ENCODE assay signal across 9 cellular contexts in the genomic region with DNA sequence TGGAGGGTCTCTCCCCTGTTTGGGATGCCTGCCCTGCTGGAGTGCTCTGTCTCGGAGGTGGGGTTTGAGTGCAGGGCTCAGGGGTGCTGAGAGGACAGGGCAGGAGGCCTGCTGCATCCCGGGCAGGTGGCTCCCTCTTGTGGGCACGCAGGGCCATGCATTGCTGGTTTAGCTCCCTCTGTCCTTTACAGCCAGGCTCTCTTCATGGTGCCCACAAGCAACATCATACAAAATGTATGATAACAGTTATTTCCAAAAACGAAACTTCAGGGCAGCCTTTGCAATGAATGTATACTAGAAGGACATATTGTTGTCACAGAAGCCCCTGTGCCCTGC. TPM values are rescaled to one million over a fixed set of nuclear protein-coding genes. Genes with fewer than 3 reads are reported as not detected.
DNase-seq lines count a peak whose midpoint lies in the region; ATAC-seq and TF ChIP-seq lines count a peak whose summit lies in the region.
"Not testable (repeated sequence)": the region's sequence is repeated elsewhere in the genome, so short reads cannot be mapped to it uniquely, and the experiment has no call there.
"Had no signal": no experiment of that assay in that cellular context is flagged by ENCODE, and none has a peak within 500 bp of the region (broad histone marks: within the 10 kb centered on the region; RNA-seq: fewer than 3 reads in every experiment).

No MANE protein-coding gene starts in this region.

- POLR2A ChIA-PET in activated CD4-positive, alpha-beta T cell treated with anti-CD3 and anti-CD28 coated beads for 36 hours (lab: Charles Lee) = not testable (repeated sequence)

- not testable (repeated sequence) for H3K4me3 ChIP-seq in foreskin fibroblast (ENCODE audit: low read depth in 1 of 2, low read length in 2 of 2)

- ATAC-seq in GM19463 (IDR thresholded peaks at IDR 0.05; ENCODE audit: unreplicated experiment) = peak; percentile 62
- peak; percentile 53 for ATAC-seq in HG03378 (IDR thresholded peaks at IDR 0.05; ENCODE audit: unreplicated experiment)
- ATAC-seq in activated CD4-positive, alpha-beta T cell treated with anti-CD3 and anti-CD28 coated beads for 36 hours = peak; percentile 100
- ATAC-seq in activated naive CD4-positive, alpha-beta T cell treated with anti-CD3 and anti-CD28 coated beads, Interleukin-2, amount 50 U/mL, for 72 hours = peak; percentile 91 to 97

- H3K36me3 Mint-ChIP-seq in CD14-positive monocyte; activated CD4-positive, alpha-beta T cell treated with anti-CD3 and anti-CD28 coated beads for 36 hours (ENCODE audit: low read depth); activated naive CD4-positive, alpha-beta T cell treated with anti-CD3 and anti-CD28 coated beads, Interleukin-2, amount 50 U/mL, for 72 hours; nephron (ENCODE audit: low read depth): not testable (repeated sequence)

- H3K9me3 Mint-ChIP-seq in CD14-positive monocyte; activated CD4-positive, alpha-beta T cell treated with anti-CD3 and anti-CD28 coated beads for 36 hours (ENCODE audit: low read depth); activated naive CD4-positive, alpha-beta T cell treated with anti-CD3 and anti-CD28 coated beads, Interleukin-2, amount 50 U/mL, for 72 hours; nephron: not testable (repeated sequence)

- CTCF ChIA-PET in activated CD4-positive, alpha-beta T cell treated with anti-CD3 and anti-CD28 coated beads for 36 hours (lab: Charles Lee) = not testable (repeated sequence)

- peak; percentile 66 for DNase-seq in CD14-positive monocyte (ENCODE audit: low spot score)
- DNase-seq in activated CD4-positive, alpha-beta T cell treated with anti-CD3 and anti-CD28 coated beads for 36 hours = peak; percentile 85
- DNase-seq in activated naive CD4-positive, alpha-beta T cell treated with anti-CD3 and anti-CD28 coated beads, Interleukin-2, amount 50 U/mL, for 72 hours (ENCODE audit: low spot score in 2 of 2) = peak; percentile 57 to 68
- not testable (repeated sequence) for DNase-seq in foreskin fibroblast
- peak; percentile 35 to 46 (median 43) for DNase-seq in stimulated activated CD4-positive, alpha-beta T cell treated with anti-CD3 and anti-CD28 coated beads, TNF-alpha, amount 100 ng/mL, for 48 hours (ENCODE audit: low read depth in 3 of 3)

- H3K4me3 Mint-ChIP-seq in CD14-positive monocyte; activated CD4-positive, alpha-beta T cell treated with anti-CD3 and anti-CD28 coated beads for 36 hours; nephron: not testable (repeated sequence)

- peak; percentile 51 for TF ChIP-seq CTCF in CD14-positive monocyte (IDR thresholded peaks at IDR 0.05)
- TF ChIP-seq CTCF in foreskin fibroblast (IDR thresholded peaks at IDR 0.05; ENCODE audit: low read depth, low read length) = peak; percentile 5
- TF ChIP-seq CTCF in nephron (IDR thresholded peaks at IDR 0.05; ENCODE audit: unreplicated experiment in 3 of 3) = peak; percentile 38 to 45 (median 43)

- not testable (repeated sequence) for H3K4me1 Mint-ChIP-seq in CD14-positive monocyte; activated CD4-positive, alpha-beta T cell treated with anti-CD3 and anti-CD28 coated beads for 36 hours; nephron

- H3K27ac Mint-ChIP-seq in CD14-positive monocyte; activated CD4-positive, alpha-beta T cell treated with anti-CD3 and anti-CD28 coated beads for 36 hours; activated naive CD4-positive, alpha-beta T cell treated with anti-CD3 and anti-CD28 coated beads, Interleukin-2, amount 50 U/mL, for 72 hours; nephron: not testable (repeated sequence)

- H3K27me3 Mint-ChIP-seq in CD14-positive monocyte (ENCODE audit: low read depth in 3 of 3); activated CD4-positive, alpha-beta T cell treated with anti-CD3 and anti-CD28 coated beads for 36 hours; nephron (ENCODE audit: low read depth): not testable (repeated sequence)

- intact Hi-C loops in CD14-positive monocyte (cut with micrococcal nuclease); activated CD4-positive, alpha-beta T cell treated with anti-CD3 and anti-CD28 coated beads for 36 hours (cut with DNase I, micrococcal nuclease): not testable (repeated sequence)

RNA-seq across cellular contexts. Expression of a gene that starts 22.9 kb away (rescaled TPM):
- 10 to 100 TPM; 35.6 to 38.6 TPM for polyA plus RNA-seq in CD14-positive monocyte
- total RNA-seq in activated CD4-positive, alpha-beta T cell treated with anti-CD3 and anti-CD28 coated beads for 36 hours = 10 to 100 TPM; 30.4 to 34.5 TPM
- 10 to 100 TPM; 36.5 to 57.6 TPM for total RNA-seq in activated naive CD4-positive, alpha-beta T cell treated with anti-CD3 and anti-CD28 coated beads, Interleukin-2, amount 50 U/mL, for 72 hours

RNA-seq across cellular contexts. Expression of a gene that starts 29.6 kb away (rescaled TPM):
- polyA plus RNA-seq in CD14-positive monocyte = under 1 TPM in 1 of 2 donors, not detected in 1; 0.56 TPM
- not detected for total RNA-seq in activated CD4-positive, alpha-beta T cell treated with anti-CD3 and anti-CD28 coated beads for 36 hours
- total RNA-seq in activated naive CD4-positive, alpha-beta T cell treated with anti-CD3 and anti-CD28 coated beads, Interleukin-2, amount 50 U/mL, for 72 hours = under 1 TPM in 1 of 2 donors, not detected in 1; 0.50 TPM
- total RNA-seq: vagina had no signal

RNA-seq across cellular contexts. Expression of a gene that starts 40.6 kb away (rescaled TPM):
- polyA plus RNA-seq in CD14-positive monocyte = 1 to 10 TPM; 6.9 to 8.4 TPM
- 10 to 100 TPM; 20.9 to 31.6 TPM for total RNA-seq in activated CD4-positive, alpha-beta T cell treated with anti-CD3 and anti-CD28 coated beads for 36 hours
- 10 to 100 TPM; 37.0 to 37.2 TPM for total RNA-seq in activated naive CD4-positive, alpha-beta T cell treated with anti-CD3 and anti-CD28 coated beads, Interleukin-2, amount 50 U/mL, for 72 hours

RNA-seq across cellular contexts. Expression of a gene that starts 47.0 kb away (rescaled TPM):
- polyA plus RNA-seq in CD14-positive monocyte = 100 to 1,000 TPM; 176 to 187 TPM
- total RNA-seq in activated CD4-positive, alpha-beta T cell treated with anti-CD3 and anti-CD28 coated beads for 36 hours = 100 to 1,000 TPM in 1 of 2 experiments, 10 to 100 TPM in 1; 91.7 to 130 TPM
- total RNA-seq in activated naive CD4-positive, alpha-beta T cell treated with anti-CD3 and anti-CD28 coated beads, Interleukin-2, amount 50 U/mL, for 72 hours = 100 to 1,000 TPM in 1 of 2 donors, 10 to 100 TPM in 1; 94.4 to 127 TPM
